In the genomic region with DNA sequence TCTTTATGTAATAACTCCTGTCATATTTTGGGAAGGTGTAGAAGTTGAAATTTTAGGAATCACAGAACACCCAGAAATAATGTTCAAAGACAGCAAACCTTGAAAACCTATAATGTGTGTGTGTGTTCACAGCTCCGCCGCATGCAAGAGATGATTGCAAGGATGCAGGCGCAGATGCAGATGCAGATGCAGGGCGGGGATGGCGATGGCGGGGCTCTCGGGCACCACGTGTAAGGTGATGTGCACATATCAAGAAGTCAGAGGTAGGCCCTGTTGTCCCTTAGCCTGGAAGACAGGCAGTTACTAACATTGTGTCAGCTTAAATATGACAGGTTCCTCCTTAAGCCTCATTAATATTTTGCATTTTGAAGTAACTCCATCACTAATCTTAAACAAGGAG, we compare ENCODE assay signal across 13 cellular contexts. TPM values are rescaled to one million over a fixed set of nuclear protein-coding genes. Genes with fewer than 3 reads are reported as not detected.
A peak's percentile ranks its signal among the peaks of the same experiment; 100 is the strongest.
DNase-seq lines count a peak whose midpoint lies in the region; ATAC-seq and TF ChIP-seq lines count a peak whose summit lies in the region.
"Had no signal": no experiment of that assay in that cellular context is flagged by ENCODE, and none has a peak within 500 bp of the region (broad histone marks: within the 10 kb centered on the region; RNA-seq: fewer than 3 reads in every experiment).

No MANE protein-coding gene starts in this region.

- no peak overlapping the region for H4K8ac ChIP-seq in mesenchymal stem cell (ENCODE audit: low read length)

- H3K79me1 ChIP-seq in mesenchymal stem cell (replicated peaks; ENCODE audit: low read length, poor library complexity, severe bottlenecking) = peaks cover 1% of the 10 kb centered on the region

- peak overlapping the region; percentile 18 for H3K27ac Mint-ChIP-seq in T-helper 2 cell treated with Interferon-gamma antibody and Interleukin-4, amounts not matched to agents 5 μg/mL and 100 μg/mL, for 36 hours
- peak overlapping the region; percentile 78 for H3K27ac Mint-ChIP-seq in stimulated activated effector memory CD8-positive, alpha-beta T cell treated with anti-CD3 and anti-CD28 coated beads, Interleukin-12 subunit alpha, Interleukin-12 subunit beta, amount 100 ng/mL, for 72 hours

- H2BK15ac ChIP-seq in mesenchymal stem cell (ENCODE audit: low read depth, poor library complexity, severe bottlenecking) = no peak overlapping the region

- no peaks in the 10 kb centered on the region for H3K9me3 Mint-ChIP-seq in T-helper 2 cell treated with Interferon-gamma antibody and Interleukin-4, amounts not matched to agents 5 μg/mL and 100 μg/mL, for 36 hours
- H3K9me3 Mint-ChIP-seq in stimulated activated effector memory CD8-positive, alpha-beta T cell treated with anti-CD3 and anti-CD28 coated beads, Interleukin-12 subunit alpha, Interleukin-12 subunit beta, amount 100 ng/mL, for 72 hours = no peaks in the 10 kb centered on the region
- H3K9me3 Mint-ChIP-seq: CD4-positive, alpha-beta memory T cell; H9 had no signal

- peaks cover 7% of the 10 kb centered on the region for H3K4me1 ChIP-seq in HEK293 (ENCODE audit: control insufficient read depth, insufficient read depth, low read length)
- peaks cover 18% of the 10 kb centered on the region for H3K4me1 ChIP-seq in mesenchymal stem cell (ENCODE audit: control insufficient read depth, insufficient read depth, low read depth, low read length)

- H3K36me3 ChIP-seq in HEK293 (ENCODE audit: control insufficient read depth in 2 of 2, insufficient read depth in 1 of 2, low read length in 2 of 2) = peaks cover 73 to 98% of the 10 kb centered on the region in 2 experiments
- H3K36me3 ChIP-seq in mesenchymal stem cell (ENCODE audit: control insufficient read depth in 1 of 2, insufficient read depth in 2 of 2, low read depth in 1 of 2, low read length in 2 of 2) = peaks cover 41 to 99% of the 10 kb centered on the region in 2 experiments

- no peaks in the 10 kb centered on the region for H3K9me3 ChIP-seq in HEK293 (ENCODE audit: control insufficient read depth, insufficient read depth, low read depth, low read length)
- H3K9me3 ChIP-seq in mesenchymal stem cell (ENCODE audit: control insufficient read depth, low read length) = no peaks in the 10 kb centered on the region
- H3K9me3 ChIP-seq: BLaER1 had no signal

- peaks cover 3% of the 10 kb centered on the region for H3K4me1 Mint-ChIP-seq in T-helper 2 cell treated with Interferon-gamma antibody and Interleukin-4, amounts not matched to agents 5 μg/mL and 100 μg/mL, for 36 hours (ENCODE audit: low read depth)
- peaks cover 11% of the 10 kb centered on the region for H3K4me1 Mint-ChIP-seq in stimulated activated effector memory CD8-positive, alpha-beta T cell treated with anti-CD3 and anti-CD28 coated beads, Interleukin-12 subunit alpha, Interleukin-12 subunit beta, amount 100 ng/mL, for 72 hours

- no peak for ATAC-seq in stimulated activated effector memory CD8-positive, alpha-beta T cell treated with anti-CD3 and anti-CD28 coated beads, Interleukin-12 subunit alpha, Interleukin-12 subunit beta, amount 100 ng/mL, for 72 hours
- ATAC-seq in GM19328 (IDR thresholded peaks at IDR 0.05; ENCODE audit: unreplicated experiment) = no peak

- no peak overlapping the region for H3K23ac ChIP-seq in mesenchymal stem cell (ENCODE audit: low read length in 2 of 2)

- CTCF ChIA-PET in HEK293 (lab: Yijun Ruan, JAX) = interaction anchor here (0.6 to 0.7 kb wide), 4 partner anchors 23 to 565 kb away, joined by 3 to 4 read pairs (median 3); no protein-coding TSS in a partner anchor

- H2BK120ac ChIP-seq in mesenchymal stem cell (ENCODE audit: low read depth, low read length) = no peak overlapping the region

- H2BK12ac ChIP-seq in mesenchymal stem cell (ENCODE audit: low read length in 2 of 2) = no peak overlapping the region

- H3K18ac ChIP-seq in mesenchymal stem cell (ENCODE audit: low read depth in 1 of 2, low read length in 2 of 2) = no peak overlapping the region

- H2AK5ac ChIP-seq in mesenchymal stem cell (ENCODE audit: low read length, severe bottlenecking) = no peak overlapping the region

- H3K27ac ChIP-seq in HEK293 (ENCODE audit: extremely low read depth, low read depth, low read length) = no peak overlapping the region
- peak overlapping the region; percentile 29 for H3K27ac ChIP-seq in mesenchymal stem cell (ENCODE audit: low read length, poor library complexity, severe bottlenecking)
- H3K27ac ChIP-seq: BLaER1 had no signal

- H3K4me3 ChIP-seq in HEK293 (ENCODE audit: low read depth, low read length) (no peak overlapping the region), mesenchymal stem cell (ENCODE audit: insufficient read depth in 1 of 2, low read depth in 1 of 2, low read length in 2 of 2) (no peak overlapping the region)
- H3K4me3 ChIP-seq: BLaER1 had no signal

- no peak overlapping the region for H4K91ac ChIP-seq in mesenchymal stem cell (ENCODE audit: low read length)

- H3K4me3 Mint-ChIP-seq in T-helper 2 cell treated with Interferon-gamma antibody and Interleukin-4, amounts not matched to agents 5 μg/mL and 100 μg/mL, for 36 hours = no peak overlapping the region
- no peak overlapping the region for H3K4me3 Mint-ChIP-seq in stimulated activated effector memory CD8-positive, alpha-beta T cell treated with anti-CD3 and anti-CD28 coated beads, Interleukin-12 subunit alpha, Interleukin-12 subunit beta, amount 100 ng/mL, for 72 hours
- H3K4me3 Mint-ChIP-seq: CD14-positive monocyte; CD4-positive, alpha-beta memory T cell; H9 had no signal

- no peaks in the 10 kb centered on the region for H3K27me3 ChIP-seq in mesenchymal stem cell (ENCODE audit: control insufficient read depth in 1 of 2, insufficient read depth in 1 of 2, low read length in 2 of 2)
- H3K27me3 ChIP-seq: BLaER1 had no signal

- H3K36me3 Mint-ChIP-seq in T-helper 2 cell treated with Interferon-gamma antibody and Interleukin-4, amounts not matched to agents 5 μg/mL and 100 μg/mL, for 36 hours (ENCODE audit: low read depth) = peaks cover 54% of the 10 kb centered on the region
- H3K36me3 Mint-ChIP-seq in stimulated activated effector memory CD8-positive, alpha-beta T cell treated with anti-CD3 and anti-CD28 coated beads, Interleukin-12 subunit alpha, Interleukin-12 subunit beta, amount 100 ng/mL, for 72 hours = peaks cover 100% of the 10 kb centered on the region

- H3K4me2 ChIP-seq in mesenchymal stem cell (ENCODE audit: low read length, poor library complexity, severe bottlenecking) = no peak overlapping the region
- H3K4me2 ChIP-seq: BLaER1 had no signal

- H3K9ac ChIP-seq in mesenchymal stem cell (ENCODE audit: low read length) = no peak overlapping the region
- H3K9ac ChIP-seq: BLaER1 had no signal

- no peak overlapping the region for H3K14ac ChIP-seq in mesenchymal stem cell (ENCODE audit: low read length in 2 of 2)

- POLR2A ChIA-PET in HEK293 (lab: Yijun Ruan, JAX) = no interaction called here

- no peak for TF ChIP-seq CTCF in HEK293 (tag by site-specific recombination; IDR thresholded peaks at IDR 0.05)

- WGBS in mesenchymal stem cell = 96% methylated on average over 8 of the region's 8 CpGs

- no peak overlapping the region for H2BK5ac ChIP-seq in mesenchymal stem cell (ENCODE audit: low read depth, low read length, poor library complexity, severe bottlenecking)

- no peaks in the 10 kb centered on the region for H3K27me3 Mint-ChIP-seq in T-helper 2 cell treated with Interferon-gamma antibody and Interleukin-4, amounts not matched to agents 5 μg/mL and 100 μg/mL, for 36 hours (ENCODE audit: low read depth)
- H3K27me3 Mint-ChIP-seq: CD4-positive, alpha-beta memory T cell had no signal

- no peak overlapping the region for H2AFZ ChIP-seq in mesenchymal stem cell (ENCODE audit: low read depth, low read length)

- H3K4ac ChIP-seq in mesenchymal stem cell (ENCODE audit: low read depth in 1 of 2, low read length in 2 of 2) = no peak overlapping the region

- DNase-seq in T-helper 2 cell treated with Interferon-gamma antibody and Interleukin-4, amounts not matched to agents 5 μg/mL and 100 μg/mL, for 36 hours (ENCODE audit: low spot score) = no peak
- no peak for DNase-seq in T-helper 2 cell
- no peak for DNase-seq in mesenchymal stem cell
- DNase-seq in stimulated activated effector memory CD8-positive, alpha-beta T cell treated with anti-CD3 and anti-CD28 coated beads, Interleukin-12 subunit alpha, Interleukin-12 subunit beta, amount 100 ng/mL, for 72 hours (ENCODE audit: low spot score in 2 of 2) = no peak
- no peak for DNase-seq in NCI-H446 treated with DMSO at 0.1 percent for 48 hours (lab: John Stamatoyannopoulos, UW)
- DNase-seq: CD4-positive, alpha-beta memory T cell; DMS79 treated with DMSO at 0.1 percent for 48 hours; GF-D8; H9 had no signal

TF ChIP-seq in HEK293, 187 proteins besides CTCF, POLR2A, EP300 and RAD21:
- TF ChIP-seq GLI2 (tag by site-specific recombination; IDR thresholded peaks at IDR 0.05; ENCODE audit: borderline replicate concordance, low read depth) (no peak), ZFP69B (tag by site-specific recombination; IDR thresholded peaks at IDR 0.05) (no peak), ZNF548 (tag by site-specific recombination; IDR thresholded peaks at IDR 0.05) (no peak)
- TF ChIP-seq, protein P1, sequence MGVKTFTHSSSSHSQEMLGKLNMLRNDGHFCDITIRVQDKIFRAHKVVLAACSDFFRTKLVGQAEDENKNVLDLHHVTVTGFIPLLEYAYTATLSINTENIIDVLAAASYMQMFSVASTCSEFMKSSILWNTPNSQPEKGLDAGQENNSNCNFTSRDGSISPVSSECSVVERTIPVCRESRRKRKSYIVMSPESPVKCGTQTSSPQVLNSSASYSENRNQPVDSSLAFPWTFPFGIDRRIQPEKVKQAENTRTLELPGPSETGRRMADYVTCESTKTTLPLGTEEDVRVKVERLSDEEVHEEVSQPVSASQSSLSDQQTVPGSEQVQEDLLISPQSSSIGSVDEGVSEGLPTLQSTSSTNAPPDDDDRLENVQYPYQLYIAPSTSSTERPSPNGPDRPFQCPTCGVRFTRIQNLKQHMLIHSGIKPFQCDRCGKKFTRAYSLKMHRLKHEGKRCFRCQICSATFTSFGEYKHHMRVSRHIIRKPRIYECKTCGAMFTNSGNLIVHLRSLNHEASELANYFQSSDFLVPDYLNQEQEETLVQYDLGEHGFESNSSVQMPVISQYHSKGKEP (tag by site-specific recombination; IDR thresholded peaks at IDR 0.05) = peak; percentile 25; the same call in 1 of the 2 replicates
TF ChIP-seq in HEK293: peak in this region for 1.

RNA-seq across cellular contexts. Expression of a gene that starts 6.1 kb away (rescaled TPM):
- 15.5 TPM for polyA plus RNA-seq in mesenchymal stem cell (2013, experiment 1 of 2)
- 14.7 TPM for polyA plus RNA-seq in mesenchymal stem cell (2013, experiment 2 of 2)

RNA-seq across cellular contexts. Expression of a gene that starts 34.2 kb away (rescaled TPM):
- polyA plus RNA-seq in mesenchymal stem cell (2013, experiment 1 of 2) = 369 TPM
- 372 TPM for polyA plus RNA-seq in mesenchymal stem cell (2013, experiment 2 of 2)

RNA-seq across cellular contexts. Expression of a gene that starts 34.5 kb away (rescaled TPM):
- polyA plus RNA-seq in mesenchymal stem cell (2013, experiment 1 of 2) = 768 TPM
- 740 TPM for polyA plus RNA-seq in mesenchymal stem cell (2013, experiment 2 of 2)
